8 cellular contexts compared by ENCODE assay signal in the genomic region with DNA sequence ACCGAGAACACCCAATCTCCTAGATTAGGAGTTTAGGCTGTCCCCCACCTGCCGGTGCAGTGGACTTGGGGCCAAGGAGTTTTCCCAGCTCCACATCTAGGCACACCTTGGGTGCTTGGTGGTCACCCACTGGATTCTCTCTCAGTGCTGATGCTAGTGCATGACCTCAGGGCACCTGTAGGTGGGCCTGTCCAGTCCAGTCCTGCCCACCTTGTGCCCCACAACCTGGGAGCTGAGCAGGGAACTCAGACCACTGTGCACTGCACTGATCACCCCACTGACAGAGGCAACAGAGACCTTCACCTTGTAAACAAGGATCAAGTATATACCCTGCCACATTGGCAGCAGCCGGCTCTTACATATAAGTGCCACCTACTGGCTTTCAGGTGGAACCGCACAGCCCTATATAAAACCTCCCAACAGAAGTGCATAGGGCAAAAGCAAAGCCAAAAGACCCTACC. TPM values are rescaled to one million over a fixed set of nuclear protein-coding genes. Genes with fewer than 3 reads are reported as not detected.
DNase-seq lines count a peak whose midpoint lies in the region; ATAC-seq and TF ChIP-seq lines count a peak whose summit lies in the region.

No MANE protein-coding gene starts in this region.

- H3K79me2 ChIP-seq in OCI-LY7 (ENCODE audit: insufficient read depth, low read depth, low read length), result no peaks in the 10 kb centered on the region

- no peaks in the 10 kb centered on the region for H3K4me1 Mint-ChIP-seq in activated T-helper 1 cell treated with anti-CD3 and anti-CD28 coated beads, Interleukin-12 subunit alpha, Interleukin-12 subunit beta, Interleukin-2, Interleukin-4 antibody, amounts not matched to agents 30 ng/mL and 10 ng/mL and 1 ng/mL, durations not matched to agents 14 hours and 24 hours and 36 hours (ENCODE audit: low read depth)

- DNase-seq in OCI-LY7 (ENCODE audit: low spot score) (no peak), kidney tubule cell (ENCODE audit: low spot score) (peak; percentile 3), AG08395 (ENCODE audit: low spot score) (no peak)
- no peak for DNase-seq in activated naive CD4-positive, alpha-beta T cell (lab: John Stamatoyannopoulos, UW)
- no peak for DNase-seq in activated T-helper 1 cell treated with anti-CD3 and anti-CD28 coated beads, Interleukin-12 subunit alpha, Interleukin-12 subunit beta, Interleukin-2, Interleukin-4 antibody, amounts not matched to agents 30 ng/mL and 10 ng/mL and 1 ng/mL, durations not matched to agents 14 hours and 24 hours and 36 hours (ENCODE audit: low spot score)

- POLR2A ChIA-PET in OCI-LY7 (lab: Charles Lee), result interaction anchor here (0.7 kb wide), 1 partner anchor 192 kb away, joined by 3 read pairs; no protein-coding TSS in a partner anchor

- no peak overlapping the region for H2AFZ ChIP-seq in OCI-LY7 (ENCODE audit: low read length)

- BruUV-seq in OCI-LY7 (replicated peaks; lab: Mats Ljungman, UMichigan), result no TSS peak

- CTCF ChIA-PET in OCI-LY7 (lab: Charles Lee; ENCODE audit: unreplicated experiment), result no interaction called here

- H3K36me3 Mint-ChIP-seq in activated T-helper 1 cell treated with anti-CD3 and anti-CD28 coated beads, Interleukin-12 subunit alpha, Interleukin-12 subunit beta, Interleukin-2, Interleukin-4 antibody, amounts not matched to agents 30 ng/mL and 10 ng/mL and 1 ng/mL, durations not matched to agents 14 hours and 24 hours and 36 hours (ENCODE audit: low read depth), result no peaks in the 10 kb centered on the region

- no peak overlapping the region for H3K4me2 ChIP-seq in OCI-LY7 (ENCODE audit: low read length)

- peak; percentile 42 for TF ChIP-seq CTCF in OCI-LY7 (conservative IDR thresholded peaks at IDR 0.05; ENCODE audit: low read length)

- ATAC-seq in GM18498 (IDR thresholded peaks at IDR 0.05; ENCODE audit: unreplicated experiment) (peak; percentile 80), HG02870 (IDR thresholded peaks at IDR 0.05; ENCODE audit: unreplicated experiment) (peak; percentile 79), GM18873 (IDR thresholded peaks at IDR 0.05; ENCODE audit: low FRiP score, unreplicated experiment) (no peak)

- intact Hi-C loops in OCI-LY7 (cut with micrococcal nuclease; ENCODE audit: unreplicated experiment), result no loop called here
- intact Hi-C loops in activated T-helper 1 cell treated with anti-CD3 and anti-CD28 coated beads, Interleukin-12 subunit alpha, Interleukin-12 subunit beta, Interleukin-2, Interleukin-4 antibody, amounts not matched to agents 30 ng/mL and 10 ng/mL and 1 ng/mL, durations not matched to agents 14 hours and 24 hours and 36 hours (cut with micrococcal nuclease), result no loop called here

- no peaks in the 10 kb centered on the region for H3K9me3 Mint-ChIP-seq in activated T-helper 1 cell treated with anti-CD3 and anti-CD28 coated beads, Interleukin-12 subunit alpha, Interleukin-12 subunit beta, Interleukin-2, Interleukin-4 antibody, amounts not matched to agents 30 ng/mL and 10 ng/mL and 1 ng/mL, durations not matched to agents 14 hours and 24 hours and 36 hours

- no peak overlapping the region for H3K27ac Mint-ChIP-seq in activated T-helper 1 cell treated with anti-CD3 and anti-CD28 coated beads, Interleukin-12 subunit alpha, Interleukin-12 subunit beta, Interleukin-2, Interleukin-4 antibody, amounts not matched to agents 30 ng/mL and 10 ng/mL and 1 ng/mL, durations not matched to agents 14 hours and 24 hours and 36 hours

- no peaks in the 10 kb centered on the region for H4K20me1 ChIP-seq in OCI-LY7 (ENCODE audit: insufficient read depth, low read length)

- H3K9me2 ChIP-seq in OCI-LY7 (ENCODE audit: insufficient read depth, low read length), result no peaks in the 10 kb centered on the region

- H3K36me3 ChIP-seq in OCI-LY7 (ENCODE audit: insufficient read depth, low read length), result no peaks in the 10 kb centered on the region

- H3K9me3 ChIP-seq in OCI-LY7 (ENCODE audit: low read length), result no peaks in the 10 kb centered on the region

- no peaks in the 10 kb centered on the region for H3K4me1 ChIP-seq in OCI-LY7 (ENCODE audit: insufficient read depth, low read length, poor library complexity, severe bottlenecking)

- H3K27ac ChIP-seq in OCI-LY7 (ENCODE audit: low read depth, low read length, poor library complexity, severe bottlenecking), result no peak overlapping the region

- H3K4me3 Mint-ChIP-seq in activated T-helper 1 cell treated with anti-CD3 and anti-CD28 coated beads, Interleukin-12 subunit alpha, Interleukin-12 subunit beta, Interleukin-2, Interleukin-4 antibody, amounts not matched to agents 30 ng/mL and 10 ng/mL and 1 ng/mL, durations not matched to agents 14 hours and 24 hours and 36 hours, result no peak overlapping the region

- H3K27me3 Mint-ChIP-seq in activated T-helper 1 cell treated with anti-CD3 and anti-CD28 coated beads, Interleukin-12 subunit alpha, Interleukin-12 subunit beta, Interleukin-2, Interleukin-4 antibody, amounts not matched to agents 30 ng/mL and 10 ng/mL and 1 ng/mL, durations not matched to agents 14 hours and 24 hours and 36 hours (ENCODE audit: insufficient read depth), result peaks cover 2% of the 10 kb centered on the region

- H3K4me3 ChIP-seq in OCI-LY7 (ENCODE audit: low read depth, low read length, poor library complexity, severe bottlenecking), result no peak overlapping the region

RNA-seq across cellular contexts. Expression of gene CDH19, which starts 12.7 kb away (rescaled TPM):
- not detected in 2 replicates for total RNA-seq in OCI-LY7 (2014; rRNA removed; shearing (Covaris generic))
- not detected in 2 replicates for total RNA-seq in OCI-LY7 (2022)
- not detected in 2 replicates for total RNA-seq in activated T-helper 1 cell treated with anti-CD3 and anti-CD28 coated beads, Interleukin-12 subunit alpha, Interleukin-12 subunit beta, Interleukin-2, Interleukin-4 antibody, amounts not matched to agents 30 ng/mL and 10 ng/mL and 1 ng/mL, durations not matched to agents 14 hours and 24 hours and 36 hours
